1 cellular context compared by ENCODE assay signal in the genomic region with DNA sequence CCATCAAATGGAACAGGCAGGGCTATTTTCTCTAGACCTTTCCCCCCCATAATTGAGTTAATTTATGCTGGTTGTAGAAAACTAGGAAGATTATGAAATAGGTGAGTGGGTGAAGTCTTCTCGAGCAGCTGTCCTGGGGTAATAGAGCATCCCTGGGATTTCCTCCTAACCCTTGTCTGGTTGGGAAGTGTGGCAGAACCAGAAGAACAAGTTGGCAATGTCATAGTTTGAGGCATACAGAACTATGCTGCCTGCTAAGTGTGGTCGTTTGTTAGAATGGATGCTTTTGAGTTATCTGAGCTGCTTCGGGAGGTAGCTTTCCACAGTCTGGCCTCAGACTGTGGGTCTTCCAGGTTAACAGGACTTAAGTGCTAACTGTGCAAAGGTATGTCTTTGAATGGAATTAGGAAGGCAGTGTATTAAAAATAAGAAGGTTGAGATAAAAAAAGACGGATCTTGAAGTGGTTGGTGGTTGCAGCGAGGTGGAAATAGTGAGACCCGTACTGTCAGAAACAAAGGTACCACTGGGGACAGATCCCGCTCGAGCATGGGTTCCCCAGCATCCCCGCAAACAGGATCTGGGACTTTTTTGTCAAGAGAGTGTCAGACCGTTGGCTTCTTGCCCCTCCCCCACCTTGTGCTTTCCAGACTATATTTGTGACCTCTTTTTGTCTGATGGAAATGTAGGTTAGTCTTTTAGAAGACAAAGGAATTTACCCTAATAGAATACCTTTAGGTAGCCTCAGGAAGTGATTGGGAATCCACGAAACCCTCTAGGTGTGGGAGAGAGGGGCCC.
TF ChIP-seq lines count a peak whose summit lies in the region.

No MANE protein-coding gene starts in this region.

TF ChIP-seq in HepG2, 621 proteins besides CTCF, POLR2A, EP300 and RAD21:
- no peak for TF ChIP-seq EZH2 (conservative IDR thresholded peaks at IDR 0.05; ENCODE audit: low read depth, low read length)
- no peak for TF ChIP-seq NBN (conservative IDR thresholded peaks at IDR 0.05)
- no peak for TF ChIP-seq PLRG1 (conservative IDR thresholded peaks at IDR 0.05)
- no peak for TF ChIP-seq SMARCC2 (IDR thresholded peaks at IDR 0.05)
- no peak for TF ChIP-seq ETS1 (CRISPR knock-in tag; IDR thresholded peaks at IDR 0.05)
- no peak for TF ChIP-seq ZNF468 (CRISPR knock-in tag; IDR thresholded peaks at IDR 0.05)
- no peak for TF ChIP-seq HDAC2 (CRISPR knock-in tag; IDR thresholded peaks at IDR 0.05)
- TF ChIP-seq MAFG (CRISPR knock-in tag; IDR thresholded peaks at IDR 0.05), result no peak
- no peak for TF ChIP-seq TSC22D2 (CRISPR knock-in tag; IDR thresholded peaks at IDR 0.05; ENCODE audit: borderline replicate concordance)
- TF ChIP-seq ZZZ3 (CRISPR knock-in tag; IDR thresholded peaks at IDR 0.05; ENCODE audit: borderline replicate concordance), result no peak
- no peak for TF ChIP-seq SP1 (IDR thresholded peaks at IDR 0.05)
- no peak for TF ChIP-seq SP1 (CRISPR knock-in tag; IDR thresholded peaks at IDR 0.05)
- TF ChIP-seq, protein P1, sequence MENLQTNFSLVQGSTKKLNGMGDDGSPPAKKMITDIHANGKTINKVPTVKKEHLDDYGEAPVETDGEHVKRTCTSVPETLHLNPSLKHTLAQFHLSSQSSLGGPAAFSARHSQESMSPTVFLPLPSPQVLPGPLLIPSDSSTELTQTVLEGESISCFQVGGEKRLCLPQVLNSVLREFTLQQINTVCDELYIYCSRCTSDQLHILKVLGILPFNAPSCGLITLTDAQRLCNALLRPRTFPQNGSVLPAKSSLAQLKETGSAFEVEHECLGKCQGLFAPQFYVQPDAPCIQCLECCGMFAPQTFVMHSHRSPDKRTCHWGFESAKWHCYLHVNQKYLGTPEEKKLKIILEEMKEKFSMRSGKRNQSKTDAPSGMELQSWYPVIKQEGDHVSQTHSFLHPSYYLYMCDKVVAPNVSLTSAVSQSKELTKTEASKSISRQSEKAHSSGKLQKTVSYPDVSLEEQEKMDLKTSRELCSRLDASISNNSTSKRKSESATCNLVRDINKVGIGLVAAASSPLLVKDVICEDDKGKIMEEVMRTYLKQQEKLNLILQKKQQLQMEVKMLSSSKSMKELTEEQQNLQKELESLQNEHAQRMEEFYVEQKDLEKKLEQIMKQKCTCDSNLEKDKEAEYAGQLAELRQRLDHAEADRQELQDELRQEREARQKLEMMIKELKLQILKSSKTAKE (CRISPR knock-in tag; IDR thresholded peaks at IDR 0.05; ENCODE audit: borderline replicate concordance), result no peak
- TF ChIP-seq BCL3 (CRISPR knock-in tag; IDR thresholded peaks at IDR 0.05), result no peak
